Comparison of ENCODE assay signal across 21 cellular contexts in the genomic region with DNA sequence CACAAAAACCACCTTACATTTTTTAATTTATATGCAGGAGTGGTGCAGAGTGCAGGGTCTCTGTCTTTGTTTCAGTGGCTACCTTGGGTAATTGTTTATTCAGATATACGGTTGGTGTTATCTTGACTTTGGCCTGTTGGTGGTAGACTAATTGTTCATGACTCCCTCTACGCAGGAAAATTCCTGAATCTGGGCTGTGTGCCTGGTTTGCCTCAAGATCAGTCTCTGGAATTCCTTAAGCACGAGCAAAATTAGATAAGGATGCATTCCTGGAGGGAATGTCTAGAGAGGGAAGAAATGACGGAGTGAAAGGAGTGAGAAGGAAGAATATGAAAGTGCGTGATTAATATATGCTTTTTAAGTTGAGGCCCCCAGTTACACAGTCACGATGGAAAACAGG.
A peak's percentile ranks its signal among the peaks of the same experiment; 100 is the strongest.
DNase-seq lines count a peak whose midpoint lies in the region; ATAC-seq, FAIRE-seq and TF ChIP-seq lines count a peak whose summit lies in the region.
"Had no signal": no experiment of that assay in that cellular context is flagged by ENCODE, and none has a peak within 500 bp of the region (broad histone marks: within the 10 kb centered on the region; RNA-seq: fewer than 3 reads in every experiment).

No MANE protein-coding gene starts in this region.

- no peak overlapping the region for H4K91ac ChIP-seq in H9 (ENCODE audit: insufficient read length, low read depth, low read length)
- H4K91ac ChIP-seq in trophoblast cell (ENCODE audit: low read depth, low read length) = no peak overlapping the region

- H3K9me3 ChIP-seq in H9 (ENCODE audit: control insufficient read depth, low read depth, low read length) (no peaks in the 10 kb centered on the region), trophoblast cell (ENCODE audit: insufficient read depth, low read depth, low read length) (no peaks in the 10 kb centered on the region)
- H3K9me3 ChIP-seq: pancreas, vagina had no signal

- POLR2A ChIA-PET in WTC11 (lab: Charles Lee) = no interaction called here

- H4K8ac ChIP-seq in H9 (replicated peaks; ENCODE audit: insufficient read length, low read depth, low read length) (no peak overlapping the region), trophoblast cell (ENCODE audit: low read depth, low read length) (no peak overlapping the region)

- no peaks in the 10 kb centered on the region for H3K36me3 ChIP-seq in trophoblast cell (ENCODE audit: control insufficient read depth in 1 of 2, insufficient read depth in 2 of 2, low read length in 2 of 2)
- H3K36me3 ChIP-seq: left ventricle myocardium inferior, pancreas, vagina had no signal

- no peaks in the 10 kb centered on the region for H3K23me2 ChIP-seq in H9 (ENCODE audit: insufficient read length, low read depth, low read length, poor library complexity, severe bottlenecking)

- H4K20me1 ChIP-seq in H9 (ENCODE audit: control insufficient read depth, insufficient read depth, insufficient read length) = no peaks in the 10 kb centered on the region

- H3K27me3 ChIP-seq in H9 (ENCODE audit: insufficient read depth, low read length) (no peaks in the 10 kb centered on the region), trophoblast cell (ENCODE audit: insufficient read depth, low read length) (no peaks in the 10 kb centered on the region)
- H3K27me3 ChIP-seq: pancreas, vagina had no signal

- 0 out of 4 replicates have a peak, but pooled peaks cover 0 to 2% of the 10 kb centered on the region in 2 experiments for H3K4me1 Mint-ChIP-seq in H9
- peaks cover 2% of the 10 kb centered on the region for H3K4me1 Mint-ChIP-seq in WTC11
- H3K4me1 Mint-ChIP-seq: activated CD8-positive, alpha-beta memory T cell treated with anti-CD3 and anti-CD28 coated beads, Interleukin-2, amount 10 ng/mL, durations not matched to agents 7 days and 5 days had no signal

- no peak overlapping the region for H3K14ac ChIP-seq in H9 (ENCODE audit: insufficient read depth, low read length)
- H3K14ac ChIP-seq in trophoblast cell (ENCODE audit: low read length) = no peak overlapping the region

- H3K36me3 Mint-ChIP-seq in H9 (ENCODE audit: insufficient read depth in 1 of 3, low read depth in 3 of 3) (peaks cover 0 to 1% (median 0%) of the 10 kb centered on the region in 3 experiments; a peak in 2 of 7 replicates), WTC11 (no peaks in the 10 kb centered on the region; the same call in 1 of the 2 replicates)
- H3K36me3 Mint-ChIP-seq: activated CD8-positive, alpha-beta memory T cell treated with anti-CD3 and anti-CD28 coated beads, Interleukin-2, amount 10 ng/mL, durations not matched to agents 7 days and 5 days had no signal

- TF ChIP-seq CTCF in H9 (conservative IDR thresholded peaks at IDR 0.05) (no peak), WTC11 (IDR thresholded peaks at IDR 0.05) (no peak), fibroblast of the aortic adventitia (IDR thresholded peaks at IDR 0.05; ENCODE audit: insufficient read depth, low read length) (no peak)

- H2BK120ac ChIP-seq in H9 (ENCODE audit: low read depth, low read length, poor library complexity, severe bottlenecking) (no peak overlapping the region), trophoblast cell (ENCODE audit: insufficient read depth, low read length, poor library complexity) (no peak overlapping the region)

- WGBS in H9 (ENCODE audit: extremely low coverage, insufficient read length, low lambda C conversion rate) = 100% methylated on average over 2 of the region's 6 CpGs
- WGBS in trophoblast cell (ENCODE audit: extremely low coverage, insufficient coverage, insufficient read length) = 94% methylated on average over 2 of the region's 6 CpGs

- no peak overlapping the region for H3K56ac ChIP-seq in H9 (ENCODE audit: insufficient read length, low read depth, low read length)

- no peaks in the 10 kb centered on the region for H3K27me3 Mint-ChIP-seq in H9 (ENCODE audit: low read depth)
- no peaks in the 10 kb centered on the region for H3K27me3 Mint-ChIP-seq in WTC11 (ENCODE audit: low read depth)
- H3K27me3 Mint-ChIP-seq: activated CD8-positive, alpha-beta memory T cell treated with anti-CD3 and anti-CD28 coated beads, Interleukin-2, amount 10 ng/mL, durations not matched to agents 7 days and 5 days had no signal

- H2BK12ac ChIP-seq in H9 (ENCODE audit: insufficient read length, low read depth, low read length) (no peak overlapping the region), trophoblast cell (ENCODE audit: low read length) (no peak overlapping the region)

- H3K4me1 ChIP-seq in H9 (ENCODE audit: insufficient read depth, low read length) (no peaks in the 10 kb centered on the region), trophoblast cell (ENCODE audit: control insufficient read depth in 1 of 2, insufficient read depth in 2 of 2, low read length in 2 of 2) (no peaks in the 10 kb centered on the region)
- H3K4me1 ChIP-seq: left ventricle myocardium inferior, pancreas, vagina had no signal

- H2AFZ ChIP-seq in H9 (ENCODE audit: low read length) (peak overlapping the region; percentile 56), trophoblast cell (ENCODE audit: insufficient read depth, low read length, poor library complexity) (no peak overlapping the region)

- H3K9ac ChIP-seq in H9 (ENCODE audit: extremely low read depth, insufficient read length, low read length) = no peak overlapping the region
- no peak overlapping the region for H3K9ac ChIP-seq in trophoblast cell (ENCODE audit: low read length)
- H3K9ac ChIP-seq: KMS-11 had no signal

- H3K4me2 ChIP-seq in H9 (ENCODE audit: insufficient read depth, insufficient read length, low read length) (no peak overlapping the region), trophoblast cell (ENCODE audit: low read length) (no peak overlapping the region)
- H3K4me2 ChIP-seq: KMS-11 had no signal

- H3K79me2 ChIP-seq in H9 (ENCODE audit: insufficient read depth, low read length) = no peaks in the 10 kb centered on the region
- no peaks in the 10 kb centered on the region for H3K79me2 ChIP-seq in trophoblast cell (ENCODE audit: control insufficient read depth, insufficient read depth, low read length, poor library complexity)

- H3K18ac ChIP-seq in H9 (ENCODE audit: insufficient read length, low read depth, low read length) (no peak overlapping the region), trophoblast cell (ENCODE audit: low read length) (no peak overlapping the region)

- H2BK20ac ChIP-seq in H9 (ENCODE audit: low read depth, low read length, poor library complexity, severe bottlenecking) = no peak overlapping the region

- ATAC-seq in WTC11 = peak; percentile 72
- no peak for ATAC-seq in HG03097 (IDR thresholded peaks at IDR 0.05; ENCODE audit: low FRiP score, unreplicated experiment)
- ATAC-seq: activated CD8-positive, alpha-beta memory T cell treated with anti-CD3 and anti-CD28 coated beads, Interleukin-2, amount 10 ng/mL, durations not matched to agents 7 days and 5 days; pancreas had no signal

- no peaks in the 10 kb centered on the region for H3K79me1 ChIP-seq in H9 (ENCODE audit: insufficient read depth, low read depth, low read length, poor library complexity, severe bottlenecking)
- H3K79me1 ChIP-seq in trophoblast cell (ENCODE audit: low read length) = no peaks in the 10 kb centered on the region

- H3K23ac ChIP-seq in H9 (ENCODE audit: insufficient read length, low read depth, low read length) (no peak overlapping the region), trophoblast cell (ENCODE audit: low read length) (no peak overlapping the region)

- no peak overlapping the region for H4K12ac ChIP-seq in trophoblast cell (ENCODE audit: low read depth, low read length)

- CTCF ChIA-PET in WTC11 (lab: Charles Lee) = no interaction called here

- FAIRE-seq in GM19239 (lab: Jason Lieb, UNC) = no peak

- H3K27ac ChIP-seq in H9 (ENCODE audit: insufficient read length, low read depth, low read length) = no peak overlapping the region
- peak overlapping the region; percentile 41 for H3K27ac ChIP-seq in trophoblast cell (ENCODE audit: low read depth, low read length)
- H3K27ac ChIP-seq: KMS-11, left ventricle myocardium inferior, pancreas, vagina had no signal

- DNase-seq in H9 = no peak
- no peak for DNase-seq in WTC11 (ENCODE audit: low spot score)
- DNase-seq in fibroblast of the aortic adventitia (ENCODE audit: low read depth) = peak; percentile 87
- peak; percentile 18 to 35 for DNase-seq in trophoblast cell
- no peak for DNase-seq in GM19239 (ENCODE audit: insufficient read length, low spot score)
- DNase-seq in SIG-M5 (lab: John Stamatoyannopoulos, UW) = no peak
- DNase-seq: activated CD4-positive, CD25-positive, alpha-beta regulatory T cell treated with anti-CD3 and anti-CD28 coated beads, Interleukin-2, amount 50 U/mL, for 72 hours; activated CD8-positive, alpha-beta memory T cell treated with anti-CD3 and anti-CD28 coated beads, Interleukin-2, amount 10 ng/mL, durations not matched to agents 7 days and 5 days; AML-193; left ventricle myocardium inferior; NCI-H1092 treated with DMSO at 0.1 percent for 48 hours; NCI-H2107; NCI-H69; OCI-M1; pancreas; stimulated activated CD4-positive, alpha-beta T cell treated with anti-CD3 and anti-CD28 coated beads, Interleukin-2, amount 100 ng/mL, for 48 hours; substantia nigra had no signal

- H2BK5ac ChIP-seq in H9 (ENCODE audit: insufficient read length, low read length) (no peak overlapping the region), trophoblast cell (ENCODE audit: low read depth, low read length, poor library complexity) (no peak overlapping the region)

- no peak overlapping the region for H3T11ph ChIP-seq in H9 (ENCODE audit: low read length)

- no peak overlapping the region for H3K27ac Mint-ChIP-seq in H9
- peak overlapping the region; percentile 91 for H3K27ac Mint-ChIP-seq in WTC11
- H3K27ac Mint-ChIP-seq: activated CD8-positive, alpha-beta memory T cell treated with anti-CD3 and anti-CD28 coated beads, Interleukin-2, amount 10 ng/mL, durations not matched to agents 7 days and 5 days; activated T-helper 2 cell treated with anti-CD3 and anti-CD28 coated beads, Interferon-gamma antibody, Interleukin-2, Interleukin-4, amounts not matched to agents 10 μg/mL and 5 μg/mL and 100 μg/mL, durations not matched to agents 14 hours and 24 hours and 36 hours had no signal

- H3K4me3 ChIP-seq in fibroblast of the aortic adventitia (ENCODE audit: low read depth, low read length) = no peak overlapping the region
- no peak overlapping the region for H3K4me3 ChIP-seq in trophoblast cell (ENCODE audit: low read depth, low read length)
- H3K4me3 ChIP-seq: left ventricle myocardium inferior, pancreas, vagina had no signal

- H4K5ac ChIP-seq in H9 (ENCODE audit: insufficient read length, low read depth, low read length) = no peak overlapping the region

- no peak overlapping the region for H2BK15ac ChIP-seq in H9 (ENCODE audit: low read depth, low read length)

- no peak overlapping the region for H3K4me3 Mint-ChIP-seq in H9
- H3K4me3 Mint-ChIP-seq in WTC11 = no peak overlapping the region
- H3K4me3 Mint-ChIP-seq: activated CD8-positive, alpha-beta memory T cell treated with anti-CD3 and anti-CD28 coated beads, Interleukin-2, amount 10 ng/mL, durations not matched to agents 7 days and 5 days had no signal

- no peak overlapping the region for H2AK5ac ChIP-seq in H9 (ENCODE audit: insufficient read length, low read length)
- no peak overlapping the region for H2AK5ac ChIP-seq in trophoblast cell (ENCODE audit: low read length)

- H3K4ac ChIP-seq in H9 (ENCODE audit: low read depth, low read length) (no peak overlapping the region), trophoblast cell (ENCODE audit: low read depth, low read length) (no peak overlapping the region)

- no peaks in the 10 kb centered on the region for H3K9me3 Mint-ChIP-seq in H9
- peaks cover 8% of the 10 kb centered on the region for H3K9me3 Mint-ChIP-seq in WTC11
- H3K9me3 Mint-ChIP-seq: activated T-helper 2 cell treated with anti-CD3 and anti-CD28 coated beads, Interferon-gamma antibody, Interleukin-2, Interleukin-4, amounts not matched to agents 10 μg/mL and 5 μg/mL and 100 μg/mL, durations not matched to agents 14 hours and 24 hours and 36 hours had no signal

Comparison
In these comparisons a context has a peak if more than half of its experiments do, and no peak if none do; other contexts are left out.
1. DNase-seq: peak in fibroblast of the aortic adventitia (single experiment) and trophoblast cell (2 of 2); none in H9 (single experiment), WTC11 (single experiment), GM19239 (single experiment) and SIG-M5 (single experiment).